ENCODE assay signal across 7 cellular contexts in the genomic region with DNA sequence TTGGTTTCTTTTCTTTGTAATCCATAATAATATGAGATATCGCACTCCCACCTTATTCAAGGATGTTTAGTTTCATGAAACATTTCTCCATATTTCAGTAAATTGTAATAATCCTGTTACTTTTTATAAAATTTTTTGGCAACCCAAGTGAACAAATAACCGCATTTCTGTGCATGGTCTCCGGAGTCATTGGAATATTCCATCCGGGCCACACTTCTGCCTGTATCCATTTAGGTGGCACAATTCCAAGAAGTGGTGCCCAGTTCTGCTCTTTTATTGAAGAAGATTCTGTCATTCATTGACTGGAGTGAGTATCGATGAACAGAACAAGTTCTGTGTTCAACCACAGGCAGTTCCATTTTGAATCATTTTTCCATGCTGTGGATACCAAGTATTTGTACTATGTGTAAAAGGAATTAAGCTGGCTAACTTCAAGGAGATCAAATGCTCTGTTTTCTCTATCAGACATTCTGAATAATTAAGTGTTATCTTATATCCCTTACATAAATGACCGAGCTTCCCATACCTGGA. TPM values are rescaled to one million over a fixed set of nuclear protein-coding genes. Genes with fewer than 3 reads are reported as not detected.
DNase-seq lines count a peak whose midpoint lies in the region; ATAC-seq and TF ChIP-seq lines count a peak whose summit lies in the region.

No MANE protein-coding gene starts in this region.

- no peaks in the 10 kb centered on the region for H3K9me3 ChIP-seq in CD4-positive, alpha-beta T cell (ENCODE audit: control insufficient read depth, low read length)
- H3K9me3 ChIP-seq in MG63 = no peaks in the 10 kb centered on the region
- H3K9me3 ChIP-seq in parathyroid adenoma (ENCODE audit: control insufficient read depth, low read length) = no peaks in the 10 kb centered on the region

- CTCF ChIA-PET in CD4-positive, alpha-beta T cell (lab: Charles Lee) = interaction anchor here (0.7 to 3.4 kb wide), 13 partner anchors 10 to 425 kb away, joined by 3 to 19 read pairs (median 4); partner anchors contain the start of gene CTLA4

- H3K27me3 ChIP-seq in CD4-positive, alpha-beta T cell (ENCODE audit: control insufficient read depth, insufficient read depth, low read length) = no peaks in the 10 kb centered on the region
- H3K27me3 ChIP-seq in MG63 (no peaks in the 10 kb centered on the region), parathyroid adenoma (ENCODE audit: control insufficient read depth, insufficient read depth, low read length) (no peaks in the 10 kb centered on the region)

- peaks cover 25% of the 10 kb centered on the region for H3K4me1 Mint-ChIP-seq in CD4-positive, alpha-beta T cell (ENCODE audit: low read depth)

- DNase-seq in CD4-positive, alpha-beta T cell = no peak
- DNase-seq in MG63 (no peak), dermis blood vessel endothelial cell (peak; percentile 33), NCI-H526 treated with DMSO at 0.1 percent for 48 hours (lab: John Stamatoyannopoulos, UW) (no peak), NCI-H82 (lab: John Stamatoyannopoulos, UW) (no peak)

- H3K4me3 Mint-ChIP-seq in CD4-positive, alpha-beta T cell = no peak overlapping the region

- H3K36me3 ChIP-seq in MG63 = no peaks in the 10 kb centered on the region
- H3K36me3 ChIP-seq in parathyroid adenoma (ENCODE audit: control insufficient read depth, insufficient read depth, low read length) = no peaks in the 10 kb centered on the region

- no peak for ATAC-seq in CD4-positive, alpha-beta T cell (ENCODE audit: poor library complexity)
- no peak for ATAC-seq in GM21360 (IDR thresholded peaks at IDR 0.05; ENCODE audit: unreplicated experiment)

- peak overlapping the region; percentile 27 for H3K4me2 ChIP-seq in parathyroid adenoma (ENCODE audit: low read length)

- peak overlapping the region; percentile 39 for H2AFZ ChIP-seq in parathyroid adenoma

- H3K36me3 Mint-ChIP-seq in CD4-positive, alpha-beta T cell (ENCODE audit: low read depth) = no peaks in the 10 kb centered on the region

- no peak overlapping the region for H3K27ac Mint-ChIP-seq in CD4-positive, alpha-beta T cell

- no peaks in the 10 kb centered on the region for H3K4me1 ChIP-seq in parathyroid adenoma

- no peaks in the 10 kb centered on the region for H3K79me2 ChIP-seq in parathyroid adenoma

- no peak overlapping the region for H3K9ac ChIP-seq in parathyroid adenoma

- TF ChIP-seq CTCF in CD4-positive, alpha-beta T cell (IDR thresholded peaks at IDR 0.05) = peak; percentile 36
- no peak for TF ChIP-seq CTCF in parathyroid adenoma (IDR thresholded peaks at IDR 0.05)

- no peak overlapping the region for H3K27ac ChIP-seq in CD4-positive, alpha-beta T cell (ENCODE audit: low read depth, low read length)
- no peak overlapping the region for H3K27ac ChIP-seq in parathyroid adenoma

- H3K4me3 ChIP-seq in MG63 = peak overlapping the region; percentile 12
- no peak overlapping the region for H3K4me3 ChIP-seq in parathyroid adenoma (ENCODE audit: low read depth, low read length)

- POLR2A ChIA-PET in CD4-positive, alpha-beta T cell (lab: Charles Lee) = interaction anchor here (0.6 to 1.7 kb wide), 12 partner anchors 9 to 429 kb away, joined by 3 to 10 read pairs (median 4); partner anchors contain the start of gene CTLA4

- H3K27me3 Mint-ChIP-seq in CD4-positive, alpha-beta T cell = no peaks in the 10 kb centered on the region

- intact Hi-C loops in CD4-positive, alpha-beta T cell (cut with DNase I, micrococcal nuclease) = loop anchor here (1.0 to 10.0 kb wide), 6 partner anchors 41 to 1335 kb away; no protein-coding TSS in a partner anchor

- H3K9me3 Mint-ChIP-seq in CD4-positive, alpha-beta T cell = no peaks in the 10 kb centered on the region

RNA-seq across cellular contexts. Expression of gene ICOS, which starts 26.6 kb away (rescaled TPM):
- 10 to 100 TPM; 93.3 to 98.1 TPM for total RNA-seq in CD4-positive, alpha-beta T cell
- not detected in 2 replicates for total RNA-seq in MG63 (2014; rRNA removed; shearing (Covaris generic); ENCODE audit: low replicate concordance)
- not detected in 2 replicates for total RNA-seq in dermis blood vessel endothelial cell

RNA-seq across cellular contexts. Expression of gene CTLA4, which starts 42.4 kb away (rescaled TPM):
- total RNA-seq in CD4-positive, alpha-beta T cell = 10 to 100 TPM; 49.8 to 52.0 TPM
- not detected in 2 replicates for total RNA-seq in MG63 (2014; rRNA removed; shearing (Covaris generic); ENCODE audit: low replicate concordance)
- total RNA-seq in dermis blood vessel endothelial cell = 1.7 and 2.2 TPM in 2 replicates

Comparison
In these comparisons a context has a peak if more than half of its experiments do, and no peak if none do; other contexts are left out.
1. RNA of gene ICOS, which starts 26.6 kb away (total RNA-seq): 93.3 to 98.1 TPM in CD4-positive, alpha-beta T cell; not detected in MG63 and not detected in dermis blood vessel endothelial cell; every median in the first group is over 10 times any median in the second.
2. RNA of gene CTLA4, which starts 42.4 kb away (total RNA-seq): 49.8 to 52.0 TPM in CD4-positive, alpha-beta T cell; 1.7 to 2.2 TPM in dermis blood vessel endothelial cell and not detected in MG63; every median in the first group is over 10 times any median in the second.